29 cellular contexts compared by ENCODE assay signal in the genomic region with DNA sequence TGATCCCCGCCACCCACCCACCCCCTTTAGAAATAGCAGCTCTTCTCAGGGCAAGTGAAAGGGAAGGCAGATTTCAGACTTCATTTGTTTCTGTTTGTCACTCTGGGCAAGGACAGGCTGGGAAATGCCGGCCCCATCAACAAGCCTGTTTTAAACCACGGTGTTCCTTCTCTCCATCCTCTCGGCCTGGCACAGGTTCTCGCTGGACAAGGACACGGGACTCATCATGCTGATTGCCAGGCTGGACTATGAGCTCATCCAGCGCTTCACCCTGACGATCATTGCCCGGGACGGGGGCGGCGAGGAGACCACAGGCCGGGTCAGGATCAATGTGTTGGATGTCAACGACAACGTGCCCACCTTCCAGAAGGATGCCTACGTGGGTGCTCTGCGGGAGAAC.
"Had no signal": no experiment of that assay in that cellular context is flagged by ENCODE, and none has a peak within 500 bp of the region (broad histone marks: within the 10 kb centered on the region; RNA-seq: fewer than 3 reads in every experiment).

No MANE protein-coding gene starts in this region.

- DNase-seq: activated B cell treated with CpG ODN at 0.5 μM for 24 hours; activated CD4-positive, alpha-beta memory T cell treated with anti-CD3 and anti-CD28 coated beads for 36 hours; activated CD4-positive, alpha-beta T cell treated with anti-CD3 and anti-CD28 coated beads for 4 hours; activated CD4-positive, alpha-beta T cell treated with anti-CD3 and anti-CD28 coated beads, Interleukin-2, amount 10 ng/mL, durations not matched to agents 24 days and 14 days; activated CD4-positive, alpha-beta T cell treated with anti-CD3 and anti-CD28 coated beads, Interleukin-2, amount 50 U/mL, for 1 hour; activated CD4-positive, alpha-beta T cell treated with anti-CD3 and anti-CD28 coated beads, Interleukin-2, amount 50 U/mL, for 4 hours; activated CD4-positive, CD25-positive, alpha-beta regulatory T cell treated with anti-CD3 and anti-CD28 coated beads, Interleukin-2, amount 50 U/mL, for 72 hours; activated CD8-positive, alpha-beta memory T cell treated with anti-CD3 and anti-CD28 coated beads, Interleukin-2, amount 50 U/mL, for 4 hours; activated CD8-positive, alpha-beta T cell treated with anti-CD3 and anti-CD28 coated beads for 36 hours; activated effector memory CD4-positive, alpha-beta T cell treated with anti-CD3 and anti-CD28 coated beads, Interleukin-2, amount 50 U/mL, for 16 hours; activated gamma-delta T cell treated with Interleukin-2 at 50 U/mL for 16 hours; activated naive CD4-positive, alpha-beta T cell; activated naive CD4-positive, alpha-beta T cell treated with anti-CD3 and anti-CD28 coated beads for 36 hours; activated naive CD4-positive, alpha-beta T cell treated with anti-CD3 and anti-CD28 coated beads, Interleukin-2, amount 50 U/mL, for 16 hours; activated naive CD8-positive, alpha-beta T cell treated with anti-CD3 and anti-CD28 coated beads for 36 hours; activated T-cell treated with anti-CD3 and anti-CD28 coated beads for 4 hours; activated T-cell treated with anti-CD3 and anti-CD28 coated beads, Interleukin-2, amount 50 U/mL, for 1 hour; activated T-cell treated with anti-CD3 and anti-CD28 coated beads, Interleukin-2, amount 50 U/mL, for 4 hours; activated T-cell treated with anti-CD3 and anti-CD28 coated beads, Interleukin-2, amount 50 U/mL, for 72 hours; adrenal gland; amniotic stem cell; aorta; T-cell; T-helper 17 cell had no signal

- H3K27me3 Mint-ChIP-seq: activated CD4-positive, alpha-beta memory T cell treated with anti-CD3 and anti-CD28 coated beads for 36 hours; activated CD4-positive, alpha-beta T cell treated with anti-CD3 and anti-CD28 coated beads, Interleukin-2, amount 10 ng/mL, durations not matched to agents 24 days and 14 days; activated CD8-positive, alpha-beta T cell treated with anti-CD3 and anti-CD28 coated beads for 36 hours; activated naive CD8-positive, alpha-beta T cell treated with anti-CD3 and anti-CD28 coated beads for 36 hours; activated T-helper 17 cell treated with anti-CD3 and anti-CD28 coated beads, Interleukin-2, amount 50 U/mL, for 72 hours; brain had no signal

- H3K9me3 Mint-ChIP-seq: activated B cell treated with CpG ODN at 0.5 μM for 24 hours; activated CD4-positive, alpha-beta memory T cell treated with anti-CD3 and anti-CD28 coated beads for 36 hours; activated CD4-positive, alpha-beta T cell treated with anti-CD3 and anti-CD28 coated beads, Interleukin-2, amount 10 ng/mL, durations not matched to agents 24 days and 14 days; activated CD8-positive, alpha-beta T cell treated with anti-CD3 and anti-CD28 coated beads for 36 hours; activated naive CD4-positive, alpha-beta T cell treated with anti-CD3 and anti-CD28 coated beads for 36 hours; activated naive CD4-positive, alpha-beta T cell treated with anti-CD3 and anti-CD28 coated beads, Interleukin-2, amount 50 U/mL, for 72 hours; activated naive CD8-positive, alpha-beta T cell treated with anti-CD3 and anti-CD28 coated beads for 36 hours; activated T-cell treated with anti-CD3 and anti-CD28 coated beads, Interleukin-2, amount 50 U/mL, for 4 hours; activated T-cell treated with anti-CD3 and anti-CD28 coated beads, Interleukin-2, amount 50 U/mL, for 72 hours; activated T-helper 1 cell treated with anti-CD3 and anti-CD28 coated beads, Interleukin-12 subunit alpha, Interleukin-12 subunit beta, Interleukin-2, Interleukin-4 antibody, amounts not matched to agents 30 ng/mL and 10 ng/mL and 1 ng/mL, durations not matched to agents 14 hours and 24 hours and 36 hours; activated T-helper 17 cell treated with anti-CD3 and anti-CD28 coated beads, Interleukin-2, amount 50 U/mL, for 72 hours; central memory CD8-positive, alpha-beta T cell; T-cell had no signal

- H3K4me3 Mint-ChIP-seq: activated B cell treated with CpG ODN at 0.5 μM for 24 hours; activated CD4-positive, alpha-beta memory T cell treated with anti-CD3 and anti-CD28 coated beads for 36 hours; activated CD4-positive, alpha-beta T cell treated with anti-CD3 and anti-CD28 coated beads, Interleukin-2, amount 10 ng/mL, durations not matched to agents 24 days and 14 days; activated CD8-positive, alpha-beta T cell treated with anti-CD3 and anti-CD28 coated beads for 36 hours; activated naive CD4-positive, alpha-beta T cell treated with anti-CD3 and anti-CD28 coated beads for 36 hours; activated naive CD8-positive, alpha-beta T cell treated with anti-CD3 and anti-CD28 coated beads for 36 hours; activated T-cell treated with anti-CD3 and anti-CD28 coated beads, Interleukin-2, amount 50 U/mL, for 4 hours; activated T-cell treated with anti-CD3 and anti-CD28 coated beads, Interleukin-2, amount 50 U/mL, for 72 hours; activated T-helper 1 cell treated with anti-CD3 and anti-CD28 coated beads, Interleukin-12 subunit alpha, Interleukin-12 subunit beta, Interleukin-2, Interleukin-4 antibody, amounts not matched to agents 30 ng/mL and 10 ng/mL and 1 ng/mL, durations not matched to agents 14 hours and 24 hours and 36 hours; activated T-helper 17 cell treated with anti-CD3 and anti-CD28 coated beads, Interleukin-2, amount 50 U/mL, for 72 hours; brain; central memory CD8-positive, alpha-beta T cell; T-cell; T-helper 17 cell had no signal

- ATAC-seq: activated CD8-positive, alpha-beta T cell treated with anti-CD3 and anti-CD28 coated beads for 36 hours; activated naive CD4-positive, alpha-beta T cell treated with anti-CD3 and anti-CD28 coated beads, Interleukin-2, amount 50 U/mL, for 72 hours; activated T-cell treated with anti-CD3 and anti-CD28 coated beads, Interleukin-2, amount 50 U/mL, for 4 hours; activated T-cell treated with anti-CD3 and anti-CD28 coated beads, Interleukin-2, amount 50 U/mL, for 72 hours; activated T-helper 17 cell treated with anti-CD3 and anti-CD28 coated beads, Interleukin-2, amount 50 U/mL, for 72 hours; T-cell; T-helper 17 cell had no signal

- H3K36me3 Mint-ChIP-seq: activated CD4-positive, alpha-beta memory T cell treated with anti-CD3 and anti-CD28 coated beads for 36 hours; activated naive CD4-positive, alpha-beta T cell treated with anti-CD3 and anti-CD28 coated beads, Interleukin-2, amount 50 U/mL, for 72 hours; activated naive CD8-positive, alpha-beta T cell treated with anti-CD3 and anti-CD28 coated beads for 36 hours; brain; T-cell had no signal

- H3K4me1 Mint-ChIP-seq: activated CD4-positive, alpha-beta T cell treated with anti-CD3 and anti-CD28 coated beads, Interleukin-2, amount 10 ng/mL, durations not matched to agents 24 days and 14 days; activated naive CD8-positive, alpha-beta T cell treated with anti-CD3 and anti-CD28 coated beads for 36 hours; brain; central memory CD8-positive, alpha-beta T cell; T-cell had no signal

- H3K27ac Mint-ChIP-seq: activated B cell treated with CpG ODN at 0.5 μM for 24 hours; activated CD4-positive, alpha-beta memory T cell treated with anti-CD3 and anti-CD28 coated beads for 36 hours; activated CD4-positive, alpha-beta T cell treated with anti-CD3 and anti-CD28 coated beads, Interleukin-2, amount 10 ng/mL, durations not matched to agents 24 days and 14 days; activated CD8-positive, alpha-beta T cell treated with anti-CD3 and anti-CD28 coated beads for 36 hours; activated naive CD4-positive, alpha-beta T cell treated with anti-CD3 and anti-CD28 coated beads for 36 hours; activated naive CD4-positive, alpha-beta T cell treated with anti-CD3 and anti-CD28 coated beads, Interleukin-2, amount 50 U/mL, for 72 hours; activated naive CD8-positive, alpha-beta T cell treated with anti-CD3 and anti-CD28 coated beads for 36 hours; activated T-cell treated with anti-CD3 and anti-CD28 coated beads, Interleukin-2, amount 50 U/mL, for 72 hours; activated T-helper 1 cell treated with anti-CD3 and anti-CD28 coated beads, Interleukin-12 subunit alpha, Interleukin-12 subunit beta, Interleukin-2, Interleukin-4 antibody, amounts not matched to agents 30 ng/mL and 10 ng/mL and 1 ng/mL, durations not matched to agents 14 hours and 24 hours and 36 hours; activated T-helper 17 cell treated with anti-CD3 and anti-CD28 coated beads, Interleukin-2, amount 50 U/mL, for 72 hours; T-cell; T-helper 17 cell had no signal
